In genomic region chr11:1918436-1919315, GRCh38 we compare ENCODE assay signal across 16 cellular contexts. TPM values are rescaled to one million over a fixed set of nuclear protein-coding genes. Genes with fewer than 3 reads are reported as not detected.
A peak's percentile ranks its signal among the peaks of the same experiment; 100 is the strongest.
DNase-seq lines count a peak whose midpoint lies in the region; ATAC-seq and TF ChIP-seq lines count a peak whose summit lies in the region.
"Had no signal": no experiment of that assay in that cellular context is flagged by ENCODE, and none has a peak within 500 bp of the region (broad histone marks: within the 10 kb centered on the region; RNA-seq: fewer than 3 reads in every experiment).

No MANE protein-coding gene starts in this region.

- H3K27me3 ChIP-seq in SK-N-SH (ENCODE audit: insufficient read depth) (no peaks in the 10 kb centered on the region), kidney epithelial cell (ENCODE audit: control insufficient read depth, insufficient read depth, low read length) (peaks cover 8% of the 10 kb centered on the region)

- peak overlapping the region in 1 of 2 donors; percentile 65 for H3K27ac Mint-ChIP-seq in stimulated activated naive CD8-positive, alpha-beta T cell treated with anti-CD3 and anti-CD28 coated beads, Interleukin-15, amount 100 ng/mL, for 72 hours
- H3K27ac Mint-ChIP-seq: CD14-positive monocyte; dendritic cell treated with granulocyte-macrophage colony-stimulating factor and Interleukin-4, amounts not matched to agents 40 ng/mL and 50 ng/mL, for 4 days; stimulated activated memory B cell treated with anti-CD40 and anti-IgM and Interleukin-4, amounts not matched to agents 10 μg/mL and 1 μg/mL and 100 μg/mL, for 72 hours had no signal

- H3K4me2 ChIP-seq in SK-N-SH: no peak overlapping the region

- H3K4me1 ChIP-seq in SK-N-SH (ENCODE audit: control insufficient read depth in 1 of 2, insufficient read depth in 2 of 2, low read depth in 1 of 2, low read length in 1 of 2): peaks cover 0 to 21% of the 10 kb centered on the region in 2 experiments; a peak in 1 of 4 replicates

- no peak for DNase-seq in stimulated activated naive CD8-positive, alpha-beta T cell treated with anti-CD3 and anti-CD28 coated beads, Interleukin-15, amount 100 ng/mL, for 72 hours
- no peak for DNase-seq in stimulated activated naive CD8-positive, alpha-beta T cell treated with anti-CD3 and anti-CD28 coated beads, Interleukin-15, Interleukin-2, amounts not matched to agents 100 U/mL and 50 U/mL, for 24 hours
- peak; percentile 38 for DNase-seq in SK-N-SH
- DNase-seq in kidney epithelial cell (ENCODE audit: low read depth): no peak
- no peak for DNase-seq in middle frontal gyrus (ENCODE audit: extremely low spot score, low spot score)
- no peak for DNase-seq in retina
- DNase-seq in NCI-H2107 (lab: John Stamatoyannopoulos, UW): no peak
- DNase-seq: NCI-H1092 treated with DMSO at 0.1 percent for 48 hours; NCI-H510A treated with DMSO at 0.1 percent for 48 hours; SHP77; stimulated activated CD4-positive, alpha-beta T cell treated with anti-CD3 and anti-CD28 coated beads, Interleukin-2, amount 100 ng/mL, for 48 hours had no signal

- H3K9ac ChIP-seq in SK-N-SH: no peak overlapping the region

- H3K27me3 Mint-ChIP-seq in stimulated activated naive CD8-positive, alpha-beta T cell treated with anti-CD3 and anti-CD28 coated beads, Interleukin-15, amount 100 ng/mL, for 72 hours: no peaks in the 10 kb centered on the region

- ATAC-seq in stimulated activated naive CD8-positive, alpha-beta T cell treated with anti-CD3 and anti-CD28 coated beads, Interleukin-15, amount 100 ng/mL, for 72 hours: peak; percentile 11
- ATAC-seq in stimulated activated naive CD8-positive, alpha-beta T cell treated with anti-CD3 and anti-CD28 coated beads, Interleukin-15, Interleukin-2, amounts not matched to agents 100 U/mL and 50 U/mL, for 24 hours: no peak
- ATAC-seq in GM19397 (IDR thresholded peaks at IDR 0.05; ENCODE audit: unreplicated experiment): no peak

- peaks cover 6 to 7% of the 10 kb centered on the region in 2 donors for H3K9me3 Mint-ChIP-seq in stimulated activated naive CD8-positive, alpha-beta T cell treated with anti-CD3 and anti-CD28 coated beads, Interleukin-15, amount 100 ng/mL, for 72 hours
- H3K9me3 Mint-ChIP-seq: dendritic cell treated with granulocyte-macrophage colony-stimulating factor and Interleukin-4, amounts not matched to agents 40 ng/mL and 50 ng/mL, for 4 days; stimulated activated memory B cell treated with anti-CD40 and anti-IgM and Interleukin-4, amounts not matched to agents 10 μg/mL and 1 μg/mL and 100 μg/mL, for 72 hours had no signal

- TF ChIP-seq RAD21 in SK-N-SH (IDR thresholded peaks at IDR 0.05; ENCODE audit: low read length): peak; percentile 38

- TF ChIP-seq EP300 in SK-N-SH (IDR thresholded peaks at IDR 0.05; ENCODE audit: borderline replicate concordance in 1 of 2, low read depth in 1 of 2, low read length in 1 of 2): no peak

- H3K36me3 ChIP-seq in SK-N-SH (replicated peaks in 1 of 2; ENCODE audit: control insufficient read depth in 1 of 2, insufficient read depth in 2 of 2, low read length in 1 of 2): no peaks in the 10 kb centered on the region
- H3K36me3 ChIP-seq in kidney epithelial cell (ENCODE audit: control insufficient read depth, insufficient read depth, low read length): no peaks in the 10 kb centered on the region

- POLR2A ChIA-PET in SK-N-SH (lab: Yijun Ruan, JAX): no interaction called here

- H3K4me3 ChIP-seq in SK-N-SH (ENCODE audit: low read depth in 2 of 2, low read length in 1 of 2) (no peak overlapping the region), kidney epithelial cell (ENCODE audit: low read depth, low read length) (no peak overlapping the region)

- TF ChIP-seq CTCF in SK-N-SH (IDR thresholded peaks at IDR 0.05) (peak; percentile 19; the same call in 1 of the 2 replicates), kidney epithelial cell (IDR thresholded peaks at IDR 0.05; ENCODE audit: insufficient read depth, low read length, poor library complexity, severe bottlenecking) (peak; percentile 24)

- peaks cover 38% of the 10 kb centered on the region for H3K4me1 Mint-ChIP-seq in stimulated activated naive CD8-positive, alpha-beta T cell treated with anti-CD3 and anti-CD28 coated beads, Interleukin-15, amount 100 ng/mL, for 72 hours

- H3K79me2 ChIP-seq in SK-N-SH (ENCODE audit: insufficient read depth): no peaks in the 10 kb centered on the region

- H3K9me2 ChIP-seq in SK-N-SH: no peaks in the 10 kb centered on the region

- CTCF ChIA-PET in SK-N-SH (lab: Yijun Ruan, JAX): interaction anchor here (1.0 to 3.5 kb wide), 8 partner anchors 16 to 232 kb away, joined by 3 to 24 read pairs (median 10); no protein-coding TSS in a partner anchor

- no peaks in the 10 kb centered on the region for H3F3A ChIP-seq in SK-N-SH (replicated peaks; ENCODE audit: insufficient read depth)

- no peak overlapping the region for H3K27ac ChIP-seq in SK-N-SH (ENCODE audit: low read depth in 2 of 2, low read length in 1 of 2)

- no peak overlapping the region for H3K4me3 Mint-ChIP-seq in stimulated activated naive CD8-positive, alpha-beta T cell treated with anti-CD3 and anti-CD28 coated beads, Interleukin-15, amount 100 ng/mL, for 72 hours
- H3K4me3 Mint-ChIP-seq: CD14-positive monocyte; dendritic cell treated with granulocyte-macrophage colony-stimulating factor and Interleukin-4, amounts not matched to agents 40 ng/mL and 50 ng/mL, for 4 days; stimulated activated memory B cell treated with anti-CD40 and anti-IgM and Interleukin-4, amounts not matched to agents 10 μg/mL and 1 μg/mL and 100 μg/mL, for 72 hours had no signal

- no peaks in the 10 kb centered on the region for H4K20me1 ChIP-seq in SK-N-SH (ENCODE audit: insufficient read depth)

- no peak overlapping the region for H2AFZ ChIP-seq in SK-N-SH (ENCODE audit: low read depth)

- 45% methylated on average over 11 of the region's 29 CpGs for WGBS in SK-N-SH (ENCODE audit: low lambda C conversion rate)

- no peaks in the 10 kb centered on the region for H3K9me3 ChIP-seq in SK-N-SH

TF ChIP-seq in SK-N-SH, 30 proteins besides CTCF, POLR2A, EP300 and RAD21:
- TF ChIP-seq SIN3A (IDR thresholded peaks at IDR 0.05; ENCODE audit: borderline replicate concordance, low read depth, low read length) (no peak), EZH2phosphoT487 (IDR thresholded peaks at IDR 0.05; ENCODE audit: borderline replicate concordance, low read depth) (no peak)

RNA-seq across cellular contexts. Expression of gene TNNT3, which starts 0.8 kb away (rescaled TPM):
- not detected in 2 replicates for polyA plus RNA-seq in SK-N-SH (2012; rRNA removed)
- not detected in 2 replicates for polyA plus RNA-seq in SK-N-SH (2012; cell fraction: cytosol; rRNA removed)
- polyA plus RNA-seq in SK-N-SH (2012; cell fraction: nucleus; rRNA removed): 0.08 TPM in 1 of 2 replicates, not detected in the other
- total RNA-seq in kidney epithelial cell: not detected in 2 replicates
- total RNA-seq: pulmonary artery endothelial cell had no signal
- polyA plus RNA-seq: CD14-positive monocyte had no signal

RNA-seq across cellular contexts. Expression of gene PRR33, which starts 27.0 kb away (rescaled TPM):
- not detected in 2 replicates for polyA plus RNA-seq in SK-N-SH (2012; rRNA removed)
- polyA plus RNA-seq in SK-N-SH (2012; cell fraction: cytosol; rRNA removed): not detected in 2 replicates
- polyA plus RNA-seq in SK-N-SH (2012; cell fraction: nucleus; rRNA removed): not detected in 2 replicates
- total RNA-seq in kidney epithelial cell: not detected in 2 replicates
- total RNA-seq: pulmonary artery endothelial cell had no signal
- polyA plus RNA-seq: CD14-positive monocyte had no signal

RNA-seq across cellular contexts. Expression of gene MRPL23, which starts 28.5 kb away (rescaled TPM):
- 226 and 264 TPM in 2 replicates for polyA plus RNA-seq in SK-N-SH (2012; rRNA removed)
- polyA plus RNA-seq in SK-N-SH (2012; cell fraction: cytosol; rRNA removed): 143 and 217 TPM in 2 replicates
- 105 and 186 TPM in 2 replicates for polyA plus RNA-seq in SK-N-SH (2012; cell fraction: nucleus; rRNA removed)
- total RNA-seq in kidney epithelial cell: 163 and 190 TPM in 2 replicates
